ENCODE assay signal across 8 cellular contexts in genomic region chr1:164559342-164560070, GRCh38. TPM values are rescaled to one million over a fixed set of nuclear protein-coding genes. Genes with fewer than 3 reads are reported as not detected.
DNase-seq lines count a peak whose midpoint lies in the region; ATAC-seq, FAIRE-seq and TF ChIP-seq lines count a peak whose summit lies in the region.

No MANE protein-coding gene starts in this region.

- H3K9me3 Mint-ChIP-seq in neural crest cell = no peaks in the 10 kb centered on the region

- no peak overlapping the region for H3K27ac ChIP-seq in BLaER1 treated with 17β-estradiol and CSF1 and Interleukin-3, amounts not matched to agents 10 nM and 100 nM
- H3K27ac ChIP-seq in HL-60 (replicated peaks) = no peak overlapping the region
- peak overlapping the region; percentile 88 for H3K27ac ChIP-seq in VCaP

- TF ChIP-seq POLR2A in GM12891 (IDR thresholded peaks at IDR 0.05; ENCODE audit: low read depth, low read length) = no peak

- H3K4me2 ChIP-seq in BLaER1 treated with 17β-estradiol and CSF1 and Interleukin-3, amounts not matched to agents 10 nM and 100 nM = peak overlapping the region in 9 of 11 experiments; percentile 44 to 91 (median 77); a peak in 12 of 22 replicates

- peak overlapping the region; percentile 90 for H3K4me3 Mint-ChIP-seq in neural crest cell

- peaks cover 48 to 53% (median 53%) of the 10 kb centered on the region in 11 experiments for H3K27me3 ChIP-seq in BLaER1 treated with 17β-estradiol and CSF1 and Interleukin-3, amounts not matched to agents 10 nM and 100 nM
- H3K27me3 ChIP-seq in HL-60 (ENCODE audit: insufficient read depth, poor library complexity, severe bottlenecking) = peaks cover 23% of the 10 kb centered on the region

- H3K9me3 ChIP-seq in BLaER1 treated with 17β-estradiol and CSF1 and Interleukin-3, amounts not matched to agents 10 nM and 100 nM (replicated peaks in 1 of 11) = no peaks in the 10 kb centered on the region

- peaks cover 0 to 30% (median 13%) of the 10 kb centered on the region in 11 experiments; a peak in 10 of 22 replicates for H4K20me1 ChIP-seq in BLaER1 treated with 17β-estradiol and CSF1 and Interleukin-3, amounts not matched to agents 10 nM and 100 nM

- TF ChIP-seq CTCF in HL-60 (IDR thresholded peaks at IDR 0.05; ENCODE audit: insufficient read depth, low read length) (no peak), VCaP (conservative IDR thresholded peaks at IDR 0.05) (no peak), neural crest cell (conservative IDR thresholded peaks at IDR 0.05) (no peak)

- no peaks in the 10 kb centered on the region for H3K27me3 Mint-ChIP-seq in neural crest cell (ENCODE audit: low read depth)

- peaks cover 39% of the 10 kb centered on the region for H3K4me1 Mint-ChIP-seq in neural crest cell

- peak overlapping the region in 9 of 10 experiments; percentile 37 to 68 (median 51); a peak in 13 of 20 replicates for H3K4me3 ChIP-seq in BLaER1 treated with 17β-estradiol and CSF1 and Interleukin-3, amounts not matched to agents 10 nM and 100 nM
- H3K4me3 ChIP-seq in HL-60 (replicated peaks; ENCODE audit: insufficient read depth, low read length) = peak overlapping the region; percentile 43

- H3K36me3 ChIP-seq in BLaER1 treated with 17β-estradiol and CSF1 and Interleukin-3, amounts not matched to agents 10 nM and 100 nM = no peaks in the 10 kb centered on the region

- H3K9ac ChIP-seq in BLaER1 treated with 17β-estradiol and CSF1 and Interleukin-3, amounts not matched to agents 10 nM and 100 nM = no peak overlapping the region

- H3K4me1 ChIP-seq in BLaER1 treated with 17β-estradiol and CSF1 and Interleukin-3, amounts not matched to agents 10 nM and 100 nM = peaks cover 0 to 8% (median 6%) of the 10 kb centered on the region in 10 experiments; a peak in 9 of 20 replicates

- FAIRE-seq in GM12891 (lab: Jason Lieb, UNC) = no peak

- ATAC-seq in HG02870 (IDR thresholded peaks at IDR 0.05; ENCODE audit: unreplicated experiment) (no peak), GM18517 (IDR thresholded peaks at IDR 0.05; ENCODE audit: unreplicated experiment) (no peak)

- H3K36me3 Mint-ChIP-seq in neural crest cell (ENCODE audit: low read depth) = no peaks in the 10 kb centered on the region

- H3K27ac Mint-ChIP-seq in neural crest cell (ENCODE audit: unreplicated experiment) = peak overlapping the region; percentile 88

- no peak for DNase-seq in HL-60 (ENCODE audit: low read depth in 1 of 2, low spot score in 1 of 2)
- DNase-seq in globus pallidus (ENCODE audit: low spot score) = peak; percentile 68
- peak; percentile 49 for DNase-seq in neural crest cell (ENCODE audit: low read depth, low spot score)
- no peak for DNase-seq in GM12891 (ENCODE audit: insufficient read length, low spot score)

TF ChIP-seq in GM12891, 5 proteins besides CTCF, POLR2A, EP300 and RAD21:
- no peak for TF ChIP-seq POU2F2 (IDR thresholded peaks at IDR 0.05; ENCODE audit: low read depth, low read length)
- no peak for TF ChIP-seq POLR2AphosphoS5 (IDR thresholded peaks at IDR 0.05; ENCODE audit: low read depth, low read length)
- no peak for TF ChIP-seq TAF1 (IDR thresholded peaks at IDR 0.05; ENCODE audit: low read depth, low read length)
- TF ChIP-seq SPI1 (IDR thresholded peaks at IDR 0.05; ENCODE audit: low read depth, low read length) = no peak
- no peak for TF ChIP-seq PAX5 (IDR thresholded peaks at IDR 0.05; ENCODE audit: insufficient read depth, low read length, severe bottlenecking)

RNA-seq across cellular contexts. Expression of gene PBX1, which starts 0.5 kb away (rescaled TPM):
- 68.9 and 71.7 TPM in 2 replicates for total RNA-seq in neural crest cell
- polyA plus RNA-seq in GM12891 (2012; ENCODE audit: low read depth, missing spikeins) = 0.05 TPM

Comparison
In these comparisons a context has a peak if more than half of its experiments do, and no peak if none do; other contexts are left out.
1. DNase-seq: peak in globus pallidus (single experiment) and neural crest cell (single experiment); none in HL-60 (0 of 2) and GM12891 (single experiment).